Comparison of ENCODE assay signal across 1 cellular context in genomic region chr16:22220076-22220453, GRCh38.
TF ChIP-seq lines count a peak whose summit lies in the region.

No MANE protein-coding gene starts in this region.

TF ChIP-seq in IMR-90, 13 proteins besides CTCF, POLR2A, EP300 and RAD21 (continued from another document):
- TF ChIP-seq USF2 (IDR thresholded peaks at IDR 0.05; ENCODE audit: low read depth, low read length) (no peak), FOS (IDR thresholded peaks at IDR 0.05; ENCODE audit: low read depth, low read length) (no peak), MAZ (IDR thresholded peaks at IDR 0.05; ENCODE audit: borderline replicate concordance, low read depth, low read length) (no peak), ELK1 (IDR thresholded peaks at IDR 0.05; ENCODE audit: borderline replicate concordance, low read depth, low read length) (no peak), CEBPB (IDR thresholded peaks at IDR 0.05; ENCODE audit: low read depth, low read length) (no peak), SMC3 (IDR thresholded peaks at IDR 0.05; ENCODE audit: low read depth, low read length) (no peak), MXI1 (IDR thresholded peaks at IDR 0.05; ENCODE audit: borderline replicate concordance, low read depth, low read length) (no peak), RCOR1 (IDR thresholded peaks at IDR 0.05; ENCODE audit: insufficient replicate concordance, low read length) (no peak), MAFK (IDR thresholded peaks at IDR 0.05; ENCODE audit: low read depth, low read length) (no peak)
